8 cellular contexts compared by ENCODE assay signal in genomic region chr10:104328916-104329710, GRCh38. TPM values are rescaled to one million over a fixed set of nuclear protein-coding genes. Genes with fewer than 3 reads are reported as not detected.
A peak's percentile ranks its signal among the peaks of the same experiment; 100 is the strongest.
DNase-seq lines count a peak whose midpoint lies in the region; ATAC-seq lines count a peak whose summit lies in the region.

No MANE protein-coding gene starts in this region.

- H3K27ac Mint-ChIP-seq in T-helper 17 cell: peak overlapping the region; percentile 96

- no peaks in the 10 kb centered on the region for H3K9me3 ChIP-seq in T-helper 17 cell (ENCODE audit: control insufficient read depth, low read length, poor library complexity, severe bottlenecking)
- no peaks in the 10 kb centered on the region for H3K9me3 ChIP-seq in iPS-18c (ENCODE audit: control insufficient read depth, insufficient read depth, low read length)
- no peaks in the 10 kb centered on the region for H3K9me3 ChIP-seq in skeletal muscle tissue (ENCODE audit: control insufficient read depth in 3 of 3, low read length in 3 of 3)

- peak overlapping the region; percentile 48 to 71 (median 54) for H3K9ac ChIP-seq in skeletal muscle tissue (ENCODE audit: low read depth in 1 of 3, low read length in 3 of 3)

- H3K4me1 ChIP-seq in skeletal muscle tissue (ENCODE audit: control insufficient read depth in 3 of 3, insufficient read depth in 3 of 3, low read length in 3 of 3): peaks cover 67 to 96% (median 93%) of the 10 kb centered on the region in 3 donors

- H3K36me3 Mint-ChIP-seq in T-helper 17 cell (ENCODE audit: low read depth): peaks cover 3% of the 10 kb centered on the region

- no peaks in the 10 kb centered on the region for H3K36me3 ChIP-seq in skeletal muscle tissue (ENCODE audit: control insufficient read depth in 3 of 3, insufficient read depth in 3 of 3, low read length in 3 of 3)

- peak; percentile 62 for ATAC-seq in HG03571 (IDR thresholded peaks at IDR 0.05; ENCODE audit: unreplicated experiment)
- ATAC-seq in T-helper 17 cell: peak; percentile 75

- peaks cover 75% of the 10 kb centered on the region for H3K4me1 Mint-ChIP-seq in T-helper 17 cell

- H3K4me3 Mint-ChIP-seq in T-helper 17 cell: peak overlapping the region; percentile 90

- peak overlapping the region; percentile 79 for H3K27ac ChIP-seq in skeletal muscle tissue (ENCODE audit: low read depth, low read length)

- peak overlapping the region; percentile 32 for H3K4me3 ChIP-seq in iPS-18c (ENCODE audit: insufficient read depth, low read depth, low read length)
- peak overlapping the region; percentile 2 to 38 (median 15) for H3K4me3 ChIP-seq in skeletal muscle tissue (ENCODE audit: low read length in 3 of 3)

- peak in 2 of 3 experiments; percentile 80 to 84 for DNase-seq in NCI-H1417 (lab: John Stamatoyannopoulos, UW)
- DNase-seq in NCI-H1417 treated with DMSO at 0.1 percent for 48 hours (lab: John Stamatoyannopoulos, UW): no peak
- DNase-seq in T-helper 17 cell: peak; percentile 20 to 64 (median 44)
- DNase-seq in amniotic stem cell (lab: John Stamatoyannopoulos, UW): peak; percentile 61
- DNase-seq in epidermal melanocyte (ENCODE audit: insufficient read length, low spot score): no peak

- H3K27me3 Mint-ChIP-seq in T-helper 17 cell: no peaks in the 10 kb centered on the region

- no peaks in the 10 kb centered on the region for H3K27me3 ChIP-seq in skeletal muscle tissue (ENCODE audit: control insufficient read depth in 3 of 3, insufficient read depth in 3 of 3, low read length in 3 of 3)

RNA-seq across cellular contexts. Expression of gene ITPRIP, which starts 9.2 kb away (rescaled TPM):
- total RNA-seq in T-helper 17 cell: 10 to 100 TPM; 30.6 to 47.1 TPM
- total RNA-seq in skeletal muscle tissue: 4.2 TPM

RNA-seq across cellular contexts. Expression of gene CFAP58, which starts 24.5 kb away (rescaled TPM):
- not detected for total RNA-seq in T-helper 17 cell
- under 0.01 TPM for total RNA-seq in skeletal muscle tissue

Comparison
In these comparisons a context has a peak if more than half of its experiments do, and no peak if none do; other contexts are left out.
1. DNase-seq: peak in NCI-H1417 (2 of 3), T-helper 17 cell (3 of 3) and amniotic stem cell (single experiment); none in NCI-H1417 treated with DMSO at 0.1 percent for 48 hours (single experiment) and epidermal melanocyte (single experiment).